ENCODE assay signal across 8 cellular contexts in the genomic region with DNA sequence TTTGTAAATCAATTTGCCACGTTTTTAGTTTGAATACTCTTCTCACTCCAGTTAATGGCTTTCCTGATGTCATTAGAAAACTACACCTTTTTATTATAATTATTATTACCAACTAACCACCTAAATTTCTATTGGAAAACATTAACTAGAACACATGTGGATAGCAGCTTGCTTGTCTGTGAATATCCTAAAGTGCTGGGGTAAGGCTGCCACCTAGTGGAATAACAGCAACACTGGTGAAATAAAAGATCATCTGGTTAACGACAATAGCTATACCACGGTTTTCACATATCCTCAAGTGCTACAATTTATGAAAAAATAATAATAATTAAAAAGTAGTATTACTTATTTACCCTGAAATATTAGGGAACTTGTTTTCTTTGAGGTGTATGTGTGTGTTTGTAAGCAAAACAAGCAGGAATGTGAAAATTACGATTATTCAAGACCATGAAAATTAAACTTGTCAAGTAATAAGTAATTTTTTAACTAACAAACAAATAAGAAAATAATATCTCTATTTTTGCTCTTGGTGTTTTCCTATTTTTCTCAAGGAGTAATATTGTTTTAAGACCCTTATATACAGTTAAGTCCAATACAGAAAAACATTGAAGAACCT.
DNase-seq lines count a peak whose midpoint lies in the region; ATAC-seq and TF ChIP-seq lines count a peak whose summit lies in the region.

No MANE protein-coding gene starts in this region.

- peak overlapping the region in 2 of 12 donors; percentile 4 to 7 for H3K27ac ChIP-seq in heart left ventricle
- no peak overlapping the region for H3K27ac ChIP-seq in CD8-positive, alpha-beta memory T cell (ENCODE audit: low read depth, low read length)

- H3K36me3 Mint-ChIP-seq in activated naive CD8-positive, alpha-beta T cell treated with anti-CD3 and anti-CD28 coated beads for 36 hours = no peaks in the 10 kb centered on the region
- no peaks in the 10 kb centered on the region for H3K36me3 Mint-ChIP-seq in CD8-positive, alpha-beta memory T cell

- no peak for TF ChIP-seq POLR2A in heart left ventricle (IDR thresholded peaks at IDR 0.05)

- H3K9me3 Mint-ChIP-seq in activated naive CD8-positive, alpha-beta T cell treated with anti-CD3 and anti-CD28 coated beads for 36 hours = peaks cover 2% of the 10 kb centered on the region
- H3K9me3 Mint-ChIP-seq in CD8-positive, alpha-beta memory T cell = peaks cover 0 to 21% (median 0%) of the 10 kb centered on the region in 5 donors

- no peak overlapping the region for H3K4me3 Mint-ChIP-seq in activated naive CD8-positive, alpha-beta T cell treated with anti-CD3 and anti-CD28 coated beads for 36 hours
- H3K4me3 Mint-ChIP-seq in CD8-positive, alpha-beta memory T cell = no peak overlapping the region

- POLR2A ChIA-PET in CD8-positive, alpha-beta memory T cell (lab: Charles Lee) = no interaction called here

- no peaks in the 10 kb centered on the region for H3K36me3 ChIP-seq in heart left ventricle
- H3K36me3 ChIP-seq in CD8-positive, alpha-beta memory T cell (ENCODE audit: insufficient read depth, low read length) = no peaks in the 10 kb centered on the region

- 16 to 20% (median 18%) methylated on average over 4 of the region's 4 CpGs for WGBS in heart left ventricle, 4 donors

- peak; percentile 54 to 84 (median 76) for TF ChIP-seq CTCF in heart left ventricle (IDR thresholded peaks at IDR 0.05)
- peak; percentile 78 for TF ChIP-seq CTCF in retinal pigment epithelial cell (conservative IDR thresholded peaks at IDR 0.05; ENCODE audit: low read depth, low read length)

- H3K4me3 ChIP-seq in heart left ventricle = no peak overlapping the region
- no peak overlapping the region for H3K4me3 ChIP-seq in retinal pigment epithelial cell (ENCODE audit: low read length)
- no peak overlapping the region for H3K4me3 ChIP-seq in CD8-positive, alpha-beta memory T cell (ENCODE audit: low read length)

- H3K4me1 Mint-ChIP-seq in activated naive CD8-positive, alpha-beta T cell treated with anti-CD3 and anti-CD28 coated beads for 36 hours = no peaks in the 10 kb centered on the region
- H3K4me1 Mint-ChIP-seq in CD8-positive, alpha-beta memory T cell = no peaks in the 10 kb centered on the region

- peak; percentile 40 for DNase-seq in EL
- DNase-seq in NCI-H345 (lab: John Stamatoyannopoulos, UW) = peak; percentile 49
- DNase-seq in activated naive CD8-positive, alpha-beta T cell treated with anti-CD3 and anti-CD28 coated beads for 36 hours = peak; percentile 18
- peak in 4 of 5 donors; percentile 32 to 38 (median 34) for DNase-seq in heart left ventricle
- peak; percentile 33 for DNase-seq in retinal pigment epithelial cell (ENCODE audit: low read depth)
- no peak for DNase-seq in CD8-positive, alpha-beta memory T cell

- peaks cover 0 to 5% (median 0%) of the 10 kb centered on the region in 12 donors for H3K4me1 ChIP-seq in heart left ventricle
- H3K4me1 ChIP-seq in CD8-positive, alpha-beta memory T cell (ENCODE audit: insufficient read depth, low read length) = no peaks in the 10 kb centered on the region

- ATAC-seq in GM19452 (IDR thresholded peaks at IDR 0.05; ENCODE audit: unreplicated experiment) = peak; percentile 97
- ATAC-seq in HG03432 (IDR thresholded peaks at IDR 0.05; ENCODE audit: unreplicated experiment) = peak; percentile 96
- peak; percentile 62 to 83 (median 75) for ATAC-seq in heart left ventricle

- intact Hi-C loops in heart left ventricle (cut with DNase I) = loop anchor here in 7 of 10 donors (2.0 to 10.0 kb wide), 8 partner anchors 132 to 382 kb away; partner anchors contain the start of gene TECRL (in 2 of the 7)

- H3K27me3 Mint-ChIP-seq in activated naive CD8-positive, alpha-beta T cell treated with anti-CD3 and anti-CD28 coated beads for 36 hours = peaks cover 3% of the 10 kb centered on the region
- no peaks in the 10 kb centered on the region for H3K27me3 Mint-ChIP-seq in CD8-positive, alpha-beta memory T cell

- no peaks in the 10 kb centered on the region for H3K9me3 ChIP-seq in heart left ventricle
- no peaks in the 10 kb centered on the region for H3K9me3 ChIP-seq in CD8-positive, alpha-beta memory T cell (ENCODE audit: low read length)

- H3K27ac Mint-ChIP-seq in activated naive CD8-positive, alpha-beta T cell treated with anti-CD3 and anti-CD28 coated beads for 36 hours = no peak overlapping the region
- H3K27ac Mint-ChIP-seq in CD8-positive, alpha-beta memory T cell = no peak overlapping the region

- CTCF ChIA-PET in CD8-positive, alpha-beta memory T cell (lab: Charles Lee) = no interaction called here

- H3K27me3 ChIP-seq in heart left ventricle = no peaks in the 10 kb centered on the region
- no peaks in the 10 kb centered on the region for H3K27me3 ChIP-seq in CD8-positive, alpha-beta memory T cell (ENCODE audit: insufficient read depth, low read length, poor library complexity, severe bottlenecking)

Comparison
In these comparisons a context has a peak if more than half of its experiments do, and no peak if none do; other contexts are left out.
1. DNase-seq: peak in EL (single experiment), NCI-H345 (single experiment), activated naive CD8-positive, alpha-beta T cell treated with anti-CD3 and anti-CD28 coated beads for 36 hours (single experiment), heart left ventricle (4 of 5) and retinal pigment epithelial cell (single experiment); none in CD8-positive, alpha-beta memory T cell (0 of 5).
2. Peak in every context shown above with its lines, with median percentiles within 50 percentile points of each other: ATAC-seq.